Comparison of ENCODE assay signal across 8 cellular contexts in genomic region chr12:103955811-103956514, GRCh38. TPM values are rescaled to one million over a fixed set of nuclear protein-coding genes. Genes with fewer than 3 reads are reported as not detected.
DNase-seq lines count a peak whose midpoint lies in the region; ATAC-seq and TF ChIP-seq lines count a peak whose summit lies in the region.

No MANE protein-coding gene starts in this region.

- H3K27me3 ChIP-seq in SJCRH30 (no peaks in the 10 kb centered on the region), osteoblast (ENCODE audit: insufficient read depth, low read length) (no peaks in the 10 kb centered on the region)

- H4K20me1 ChIP-seq in osteoblast (ENCODE audit: insufficient read depth, low read length), result peaks cover 3% of the 10 kb centered on the region

- H3K9me3 ChIP-seq in SJCRH30 (replicated peaks) (no peaks in the 10 kb centered on the region), osteoblast (ENCODE audit: low read depth, low read length) (no peaks in the 10 kb centered on the region)

- H3K79me2 ChIP-seq in osteoblast (ENCODE audit: insufficient read depth, low read length), result peaks cover 48% of the 10 kb centered on the region

- ATAC-seq in GM21526 (IDR thresholded peaks at IDR 0.05; ENCODE audit: low FRiP score, unreplicated experiment) (peak; percentile 1), esophagus mucosa (peak; percentile 9), HG03039 (IDR thresholded peaks at IDR 0.05; ENCODE audit: unreplicated experiment) (no peak), GM18498 (IDR thresholded peaks at IDR 0.05; ENCODE audit: unreplicated experiment) (no peak)

- H3K4me1 ChIP-seq in SJCRH30, result peaks cover 19% of the 10 kb centered on the region
- H3K4me1 ChIP-seq in osteoblast (ENCODE audit: insufficient read depth, low read length), result peaks cover 9% of the 10 kb centered on the region

- TF ChIP-seq CTCF in osteoblast (IDR thresholded peaks at IDR 0.05; ENCODE audit: extremely low read depth, low read depth, low read length), result no peak

- H3K4me2 ChIP-seq in osteoblast (ENCODE audit: insufficient read depth, low read length), result peak overlapping the region; percentile 83

- H3K4me3 ChIP-seq in SJCRH30 (peak overlapping the region; percentile 82), osteoblast (ENCODE audit: insufficient read depth, low read length) (peak overlapping the region; percentile 84)

- DNase-seq in SJCRH30 (no peak), osteoblast (ENCODE audit: insufficient read length, low spot score, missing footprints) (no peak), GOT3 (lab: John Stamatoyannopoulos, UW) (no peak), SIG-M5 treated with dmso at 0.1 percent for 504 hours (lab: John Stamatoyannopoulos, UW; ENCODE audit: unreplicated experiment) (no peak)

- peak overlapping the region; percentile 80 for H2AFZ ChIP-seq in osteoblast (ENCODE audit: low read length)

- H3K27ac ChIP-seq in SJCRH30 (peak overlapping the region; percentile 94), osteoblast (ENCODE audit: low read depth, low read length) (peak overlapping the region; percentile 84)

- H3K36me3 ChIP-seq in SJCRH30, result peaks cover 31% of the 10 kb centered on the region
- peaks cover 37% of the 10 kb centered on the region for H3K36me3 ChIP-seq in osteoblast (ENCODE audit: insufficient read depth, low read length)

RNA-seq across cellular contexts. Expression of gene TDG, which starts 9.7 kb away (rescaled TPM):
- total RNA-seq in SJCRH30 (2014; rRNA removed; shearing (Covaris generic)), result 56.2 and 57.3 TPM in 2 replicates
- total RNA-seq in esophagus mucosa (20.4 TPM), osteoblast (20.9 and 23.2 TPM in 2 replicates)

RNA-seq across cellular contexts. Expression of gene HSP90B1, which starts 25.8 kb away (rescaled TPM):
- 396 and 423 TPM in 2 replicates for total RNA-seq in SJCRH30 (2014; rRNA removed; shearing (Covaris generic))
- 219 TPM for total RNA-seq in esophagus mucosa
- total RNA-seq in osteoblast, result 430 and 436 TPM in 2 replicates

Comparison
In these comparisons a context has a peak if more than half of its experiments do, and no peak if none do; other contexts are left out.
1. ATAC-seq: peak in GM21526 (single experiment) and esophagus mucosa (single experiment); none in HG03039 (single experiment) and GM18498 (single experiment).